In genomic region chr15:92880796-92881569, GRCh38 we compare ENCODE assay signal across 8 cellular contexts. TPM values are rescaled to one million over a fixed set of nuclear protein-coding genes. Genes with fewer than 3 reads are reported as not detected.
DNase-seq lines count a peak whose midpoint lies in the region; ATAC-seq and TF ChIP-seq lines count a peak whose summit lies in the region.

No MANE protein-coding gene starts in this region.

- H3K27me3 ChIP-seq in dorsolateral prefrontal cortex: no peaks in the 10 kb centered on the region

- TF ChIP-seq CTCF in CD14-positive monocyte (IDR thresholded peaks at IDR 0.05) (no peak), dorsolateral prefrontal cortex (IDR thresholded peaks at IDR 0.05 in 54 of 56, conservative IDR thresholded peaks at IDR 0.05 in 2 of 56; ENCODE audit: low read depth in 1 of 56, partially characterized antibody in 56 of 56) (no peak), nephron progenitor cell (IDR thresholded peaks at IDR 0.05) (no peak)

- H3K4me1 Mint-ChIP-seq in CD14-positive monocyte: peaks cover 35% of the 10 kb centered on the region
- peaks cover 67% of the 10 kb centered on the region for H3K4me1 Mint-ChIP-seq in nephron progenitor cell

- H3K9me3 Mint-ChIP-seq in CD14-positive monocyte: peaks cover 0 to 2% (median 0%) of the 10 kb centered on the region in 7 donors
- no peaks in the 10 kb centered on the region for H3K9me3 Mint-ChIP-seq in nephron progenitor cell

- H3K27ac Mint-ChIP-seq in CD14-positive monocyte (peak overlapping the region; percentile 98 to 99 (median 99)), nephron progenitor cell (peak overlapping the region; percentile 100)

- peaks cover 15 to 18% of the 10 kb centered on the region in 2 donors for H3K36me3 Mint-ChIP-seq in CD14-positive monocyte
- H3K36me3 Mint-ChIP-seq in nephron progenitor cell (ENCODE audit: low read depth): peaks cover 26% of the 10 kb centered on the region

- no peak for ATAC-seq in HG03108 (IDR thresholded peaks at IDR 0.05; ENCODE audit: unreplicated experiment)

- peak overlapping the region; percentile 84 to 93 for H3K4me3 Mint-ChIP-seq in CD14-positive monocyte
- H3K4me3 Mint-ChIP-seq in nephron progenitor cell: peak overlapping the region; percentile 85

- H3K27ac ChIP-seq in dorsolateral prefrontal cortex: peak overlapping the region; percentile 90 to 100 (median 99)

- intact Hi-C loops in CD14-positive monocyte (cut with micrococcal nuclease): loop anchor here (5.0 kb wide), 2 partner anchors 34 to 74 kb away; no protein-coding TSS in a partner anchor
- intact Hi-C loops in dorsolateral prefrontal cortex (cut with DNase I): no loop called here

- DNase-seq in CD14-positive monocyte (ENCODE audit: low spot score) (no peak), NCI-H2227 treated with DMSO at 0.1 percent for 48 hours (lab: John Stamatoyannopoulos, UW) (peak; percentile 27), dorsolateral prefrontal cortex (no peak), nephron progenitor cell (no peak), NCI-H2081 treated with DMSO at 0.1 percent for 48 hours (lab: John Stamatoyannopoulos, UW) (no peak), EL (no peak)
- no peak for DNase-seq in NK-92 treated with Interleukin-12 subunit alpha and Interleukin-12 subunit beta, amount 100 ng/mL, for 24 hours (lab: John Stamatoyannopoulos, UW)

- H3K4me3 ChIP-seq in dorsolateral prefrontal cortex: peak overlapping the region in 47 of 59 donors; percentile 37 to 98 (median 61)

- no peaks in the 10 kb centered on the region for H3K27me3 Mint-ChIP-seq in CD14-positive monocyte (ENCODE audit: low read depth in 3 of 3)
- H3K27me3 Mint-ChIP-seq in nephron progenitor cell (ENCODE audit: low read depth, poor library complexity): no peaks in the 10 kb centered on the region

RNA-seq across cellular contexts. Expression of gene CHD2, which starts 19.1 kb away (rescaled TPM):
- polyA plus RNA-seq in CD14-positive monocyte: 10 to 100 TPM in 1 of 2 donors, 1 to 10 TPM in 1; 9.6 to 11.4 TPM
- 100 to 1,000 TPM; 120 to 227 (median 167) TPM for total RNA-seq in dorsolateral prefrontal cortex

Comparison
In these comparisons a context has a peak if more than half of its experiments do, and no peak if none do; other contexts are left out.
1. intact Hi-C loops: an anchor here in CD14-positive monocyte (5.0 kb wide); none called in dorsolateral prefrontal cortex.